2 cellular contexts compared by ENCODE assay signal in genomic region chr10:91350651-91351081, GRCh38.
TF ChIP-seq lines count a peak whose summit lies in the region.

No MANE protein-coding gene starts in this region.

TF ChIP-seq in liver, 16 proteins besides CTCF, POLR2A, EP300 and RAD21 (continued from another document):
- no peak for TF ChIP-seq ZBTB33 (IDR thresholded peaks at IDR 0.05)

TF ChIP-seq in HepG2, 621 proteins besides CTCF, POLR2A, EP300 and RAD21 (continued from another document):
- TF ChIP-seq, protein P1, sequence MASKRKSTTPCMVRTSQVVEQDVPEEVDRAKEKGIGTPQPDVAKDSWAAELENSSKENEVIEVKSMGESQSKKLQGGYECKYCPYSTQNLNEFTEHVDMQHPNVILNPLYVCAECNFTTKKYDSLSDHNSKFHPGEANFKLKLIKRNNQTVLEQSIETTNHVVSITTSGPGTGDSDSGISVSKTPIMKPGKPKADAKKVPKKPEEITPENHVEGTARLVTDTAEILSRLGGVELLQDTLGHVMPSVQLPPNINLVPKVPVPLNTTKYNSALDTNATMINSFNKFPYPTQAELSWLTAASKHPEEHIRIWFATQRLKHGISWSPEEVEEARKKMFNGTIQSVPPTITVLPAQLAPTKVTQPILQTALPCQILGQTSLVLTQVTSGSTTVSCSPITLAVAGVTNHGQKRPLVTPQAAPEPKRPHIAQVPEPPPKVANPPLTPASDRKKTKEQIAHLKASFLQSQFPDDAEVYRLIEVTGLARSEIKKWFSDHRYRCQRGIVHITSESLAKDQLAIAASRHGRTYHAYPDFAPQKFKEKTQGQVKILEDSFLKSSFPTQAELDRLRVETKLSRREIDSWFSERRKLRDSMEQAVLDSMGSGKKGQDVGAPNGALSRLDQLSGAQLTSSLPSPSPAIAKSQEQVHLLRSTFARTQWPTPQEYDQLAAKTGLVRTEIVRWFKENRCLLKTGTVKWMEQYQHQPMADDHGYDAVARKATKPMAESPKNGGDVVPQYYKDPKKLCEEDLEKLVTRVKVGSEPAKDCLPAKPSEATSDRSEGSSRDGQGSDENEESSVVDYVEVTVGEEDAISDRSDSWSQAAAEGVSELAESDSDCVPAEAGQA (IDR thresholded peaks at IDR 0.05; ENCODE audit: low read depth): no peak
- TF ChIP-seq, protein P1 (CRISPR knock-in tag; IDR thresholded peaks at IDR 0.05; ENCODE audit: borderline replicate concordance): no peak
- TF ChIP-seq ZBTB7A (CRISPR knock-in tag; IDR thresholded peaks at IDR 0.05): no peak
- TF ChIP-seq, protein P2, sequence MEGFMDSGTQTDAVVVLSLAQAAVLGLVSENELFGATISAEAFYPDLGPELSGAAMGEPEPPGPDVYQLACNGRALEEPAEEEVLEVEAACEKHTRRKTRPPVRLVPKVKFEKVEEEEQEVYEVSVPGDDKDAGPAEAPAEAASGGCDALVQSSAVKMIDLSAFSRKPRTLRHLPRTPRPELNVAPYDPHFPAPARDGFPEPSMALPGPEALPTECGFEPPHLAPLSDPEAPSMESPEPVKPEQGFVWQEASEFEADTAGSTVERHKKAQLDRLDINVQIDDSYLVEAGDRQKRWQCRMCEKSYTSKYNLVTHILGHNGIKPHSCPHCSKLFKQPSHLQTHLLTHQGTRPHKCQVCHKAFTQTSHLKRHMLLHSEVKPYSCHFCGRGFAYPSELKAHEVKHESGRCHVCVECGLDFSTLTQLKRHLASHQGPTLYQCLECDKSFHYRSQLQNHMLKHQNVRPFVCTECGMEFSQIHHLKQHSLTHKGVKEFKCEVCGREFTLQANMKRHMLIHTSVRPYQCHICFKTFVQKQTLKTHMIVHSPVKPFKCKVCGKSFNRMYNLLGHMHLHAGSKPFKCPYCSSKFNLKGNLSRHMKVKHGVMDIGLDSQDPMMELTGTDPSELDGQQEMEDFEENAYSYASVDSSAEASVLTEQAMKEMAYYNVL (CRISPR knock-in tag; IDR thresholded peaks at IDR 0.05; ENCODE audit: borderline replicate concordance): no peak
